ENCODE assay signal across 1 cellular context in the genomic region with DNA sequence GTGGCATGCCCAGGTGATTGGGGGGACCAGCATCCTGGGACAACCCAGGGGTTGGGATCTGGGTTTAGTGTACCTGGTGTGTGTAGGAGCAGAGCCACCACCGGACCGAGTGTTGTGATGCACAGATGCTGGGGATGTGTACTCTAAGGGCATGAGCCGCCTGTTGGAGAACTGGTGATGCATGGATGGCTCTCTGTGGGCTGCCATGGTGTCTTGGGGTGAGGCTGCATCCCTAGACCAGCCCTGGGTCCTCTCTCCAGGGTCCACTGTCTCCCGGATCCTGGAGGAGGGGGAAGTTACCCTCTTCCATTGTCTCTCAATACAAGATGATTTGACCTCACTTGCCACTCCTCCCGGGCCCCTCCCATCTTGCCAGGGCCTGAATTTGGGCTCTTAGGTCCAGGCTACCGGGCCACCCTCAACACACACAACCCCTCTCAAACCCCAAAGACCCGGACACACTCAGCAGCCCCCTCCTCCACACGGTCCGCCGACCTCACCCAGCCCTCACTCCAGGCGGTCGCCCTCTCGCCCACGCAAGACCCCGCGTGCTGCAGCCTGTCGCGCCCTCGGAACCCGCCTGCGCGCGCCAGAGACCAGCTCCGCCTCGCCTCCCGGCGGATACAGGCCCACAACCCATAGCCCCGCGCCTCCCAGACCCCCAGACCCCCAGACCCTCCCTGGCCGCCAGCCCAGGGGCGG.
TF ChIP-seq lines count a peak whose summit lies in the region.

No MANE protein-coding gene starts in this region.

TF ChIP-seq in GM12878, 131 proteins besides CTCF, POLR2A, EP300 and RAD21:
- TF ChIP-seq DPF2 (IDR thresholded peaks at IDR 0.05) (no peak), GATAD2B (conservative IDR thresholded peaks at IDR 0.05; ENCODE audit: low read depth) (0 out of 2 replicates have a peak, but pooled peaks have one; percentile 44), SIN3A (IDR thresholded peaks at IDR 0.05; ENCODE audit: low read depth, low read length) (no peak), ZNF274 (IDR thresholded peaks at IDR 0.05; ENCODE audit: insufficient read depth, insufficient read length) (no peak), NR2F1 (conservative IDR thresholded peaks at IDR 0.05) (peak; percentile 13; the same call in 1 of the 2 replicates), CBX5 (IDR thresholded peaks at IDR 0.05; ENCODE audit: low read depth) (no peak), NFXL1 (IDR thresholded peaks at IDR 0.05; ENCODE audit: borderline replicate concordance) (no peak), ASH2L (IDR thresholded peaks at IDR 0.05; ENCODE audit: borderline replicate concordance, low read depth) (no peak), EGR1 (IDR thresholded peaks at IDR 0.05; ENCODE audit: borderline replicate concordance in 1 of 2, low read depth in 2 of 2, low read length in 2 of 2) (peak in 1 of 2 experiments; percentile 67; a peak in 1 of 3 replicates), MEF2A (IDR thresholded peaks at IDR 0.05; ENCODE audit: insufficient read depth, low read depth, low read length) (no peak), SMAD1 (IDR thresholded peaks at IDR 0.05; ENCODE audit: low read depth, partially characterized antibody) (no peak)
- TF ChIP-seq, protein P1, sequence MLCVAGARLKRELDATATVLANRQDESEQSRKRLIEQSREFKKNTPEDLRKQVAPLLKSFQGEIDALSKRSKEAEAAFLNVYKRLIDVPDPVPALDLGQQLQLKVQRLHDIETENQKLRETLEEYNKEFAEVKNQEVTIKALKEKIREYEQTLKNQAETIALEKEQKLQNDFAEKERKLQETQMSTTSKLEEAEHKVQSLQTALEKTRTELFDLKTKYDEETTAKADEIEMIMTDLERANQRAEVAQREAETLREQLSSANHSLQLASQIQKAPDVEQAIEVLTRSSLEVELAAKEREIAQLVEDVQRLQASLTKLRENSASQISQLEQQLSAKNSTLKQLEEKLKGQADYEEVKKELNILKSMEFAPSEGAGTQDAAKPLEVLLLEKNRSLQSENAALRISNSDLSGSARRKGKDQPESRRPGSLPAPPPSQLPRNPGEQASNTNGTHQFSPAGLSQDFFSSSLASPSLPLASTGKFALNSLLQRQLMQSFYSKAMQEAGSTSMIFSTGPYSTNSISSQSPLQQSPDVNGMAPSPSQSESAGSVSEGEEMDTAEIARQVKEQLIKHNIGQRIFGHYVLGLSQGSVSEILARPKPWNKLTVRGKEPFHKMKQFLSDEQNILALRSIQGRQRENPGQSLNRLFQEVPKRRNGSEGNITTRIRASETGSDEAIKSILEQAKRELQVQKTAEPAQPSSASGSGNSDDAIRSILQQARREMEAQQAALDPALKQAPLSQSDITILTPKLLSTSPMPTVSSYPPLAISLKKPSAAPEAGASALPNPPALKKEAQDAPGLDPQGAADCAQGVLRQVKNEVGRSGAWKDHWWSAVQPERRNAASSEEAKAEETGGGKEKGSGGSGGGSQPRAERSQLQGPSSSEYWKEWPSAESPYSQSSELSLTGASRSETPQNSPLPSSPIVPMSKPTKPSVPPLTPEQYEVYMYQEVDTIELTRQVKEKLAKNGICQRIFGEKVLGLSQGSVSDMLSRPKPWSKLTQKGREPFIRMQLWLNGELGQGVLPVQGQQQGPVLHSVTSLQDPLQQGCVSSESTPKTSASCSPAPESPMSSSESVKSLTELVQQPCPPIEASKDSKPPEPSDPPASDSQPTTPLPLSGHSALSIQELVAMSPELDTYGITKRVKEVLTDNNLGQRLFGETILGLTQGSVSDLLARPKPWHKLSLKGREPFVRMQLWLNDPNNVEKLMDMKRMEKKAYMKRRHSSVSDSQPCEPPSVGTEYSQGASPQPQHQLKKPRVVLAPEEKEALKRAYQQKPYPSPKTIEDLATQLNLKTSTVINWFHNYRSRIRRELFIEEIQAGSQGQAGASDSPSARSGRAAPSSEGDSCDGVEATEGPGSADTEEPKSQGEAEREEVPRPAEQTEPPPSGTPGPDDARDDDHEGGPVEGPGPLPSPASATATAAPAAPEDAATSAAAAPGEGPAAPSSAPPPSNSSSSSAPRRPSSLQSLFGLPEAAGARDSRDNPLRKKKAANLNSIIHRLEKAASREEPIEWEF (IDR thresholded peaks at IDR 0.05; ENCODE audit: insufficient replicate concordance, low read depth, low read length) = no peak
- TF ChIP-seq, protein P2, sequence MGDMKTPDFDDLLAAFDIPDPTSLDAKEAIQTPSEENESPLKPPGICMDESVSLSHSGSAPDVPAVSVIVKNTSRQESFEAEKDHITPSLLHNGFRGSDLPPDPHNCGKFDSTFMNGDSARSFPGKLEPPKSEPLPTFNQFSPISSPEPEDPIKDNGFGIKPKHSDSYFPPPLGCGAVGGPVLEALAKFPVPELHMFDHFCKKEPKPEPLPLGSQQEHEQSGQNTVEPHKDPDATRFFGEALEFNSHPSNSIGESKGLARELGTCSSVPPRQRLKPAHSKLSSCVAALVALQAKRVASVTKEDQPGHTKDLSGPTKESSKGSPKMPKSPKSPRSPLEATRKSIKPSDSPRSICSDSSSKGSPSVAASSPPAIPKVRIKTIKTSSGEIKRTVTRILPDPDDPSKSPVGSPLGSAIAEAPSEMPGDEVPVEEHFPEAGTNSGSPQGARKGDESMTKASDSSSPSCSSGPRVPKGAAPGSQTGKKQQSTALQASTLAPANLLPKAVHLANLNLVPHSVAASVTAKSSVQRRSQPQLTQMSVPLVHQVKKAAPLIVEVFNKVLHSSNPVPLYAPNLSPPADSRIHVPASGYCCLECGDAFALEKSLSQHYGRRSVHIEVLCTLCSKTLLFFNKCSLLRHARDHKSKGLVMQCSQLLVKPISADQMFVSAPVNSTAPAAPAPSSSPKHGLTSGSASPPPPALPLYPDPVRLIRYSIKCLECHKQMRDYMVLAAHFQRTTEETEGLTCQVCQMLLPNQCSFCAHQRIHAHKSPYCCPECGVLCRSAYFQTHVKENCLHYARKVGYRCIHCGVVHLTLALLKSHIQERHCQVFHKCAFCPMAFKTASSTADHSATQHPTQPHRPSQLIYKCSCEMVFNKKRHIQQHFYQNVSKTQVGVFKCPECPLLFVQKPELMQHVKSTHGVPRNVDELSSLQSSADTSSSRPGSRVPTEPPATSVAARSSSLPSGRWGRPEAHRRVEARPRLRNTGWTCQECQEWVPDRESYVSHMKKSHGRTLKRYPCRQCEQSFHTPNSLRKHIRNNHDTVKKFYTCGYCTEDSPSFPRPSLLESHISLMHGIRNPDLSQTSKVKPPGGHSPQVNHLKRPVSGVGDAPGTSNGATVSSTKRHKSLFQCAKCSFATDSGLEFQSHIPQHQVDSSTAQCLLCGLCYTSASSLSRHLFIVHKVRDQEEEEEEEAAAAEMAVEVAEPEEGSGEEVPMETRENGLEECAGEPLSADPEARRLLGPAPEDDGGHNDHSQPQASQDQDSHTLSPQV (IDR thresholded peaks at IDR 0.05) = no peak
- TF ChIP-seq, protein P3, sequence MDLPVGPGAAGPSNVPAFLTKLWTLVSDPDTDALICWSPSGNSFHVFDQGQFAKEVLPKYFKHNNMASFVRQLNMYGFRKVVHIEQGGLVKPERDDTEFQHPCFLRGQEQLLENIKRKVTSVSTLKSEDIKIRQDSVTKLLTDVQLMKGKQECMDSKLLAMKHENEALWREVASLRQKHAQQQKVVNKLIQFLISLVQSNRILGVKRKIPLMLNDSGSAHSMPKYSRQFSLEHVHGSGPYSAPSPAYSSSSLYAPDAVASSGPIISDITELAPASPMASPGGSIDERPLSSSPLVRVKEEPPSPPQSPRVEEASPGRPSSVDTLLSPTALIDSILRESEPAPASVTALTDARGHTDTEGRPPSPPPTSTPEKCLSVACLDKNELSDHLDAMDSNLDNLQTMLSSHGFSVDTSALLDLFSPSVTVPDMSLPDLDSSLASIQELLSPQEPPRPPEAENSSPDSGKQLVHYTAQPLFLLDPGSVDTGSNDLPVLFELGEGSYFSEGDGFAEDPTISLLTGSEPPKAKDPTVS (IDR thresholded peaks at IDR 0.05; ENCODE audit: low read depth, low read length) = no peak
